In the genomic region with DNA sequence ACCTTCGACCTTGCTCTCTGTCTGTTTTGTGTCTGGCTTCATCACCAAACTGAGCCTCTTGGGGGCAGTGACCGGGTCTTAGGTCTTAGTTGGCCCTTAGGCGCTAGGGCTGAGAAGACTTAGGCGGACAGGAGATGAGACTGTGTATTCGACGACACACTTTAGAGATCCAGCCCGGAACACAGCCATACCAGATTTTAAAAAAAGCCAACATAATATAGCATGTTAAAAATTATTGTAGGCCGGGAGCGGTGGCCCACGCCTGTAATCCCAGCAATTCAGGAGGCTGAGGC, we compare ENCODE assay signal across 1 cellular context.
TF ChIP-seq lines count a peak whose summit lies in the region.

No MANE protein-coding gene starts in this region.

TF ChIP-seq in H1, 55 proteins besides CTCF, POLR2A, EP300 and RAD21:
- TF ChIP-seq CHD2 (IDR thresholded peaks at IDR 0.05; ENCODE audit: low read length) (no peak), CBX5 (IDR thresholded peaks at IDR 0.05; ENCODE audit: low read depth, low read length) (no peak), SAP30 (IDR thresholded peaks at IDR 0.05; ENCODE audit: insufficient read depth, insufficient replicate concordance, low read length) (no peak), SRF (IDR thresholded peaks at IDR 0.05; ENCODE audit: low read depth, low read length) (no peak), SIX5 (IDR thresholded peaks at IDR 0.05; ENCODE audit: low read depth, low read length) (no peak), CHD1 (IDR thresholded peaks at IDR 0.05; ENCODE audit: low read depth, low read length) (no peak), SP4 (IDR thresholded peaks at IDR 0.05; ENCODE audit: low read length) (no peak; the same call in 1 of the 2 replicates), RXRA (IDR thresholded peaks at IDR 0.05; ENCODE audit: insufficient read depth, low read depth, low read length) (no peak), JUND (IDR thresholded peaks at IDR 0.05; ENCODE audit: low read length) (no peak), RBBP5 (IDR thresholded peaks at IDR 0.05; ENCODE audit: borderline replicate concordance, low read depth, low read length) (no peak), JUN (IDR thresholded peaks at IDR 0.05; ENCODE audit: low read depth, low read length) (no peak), PHF8 (conservative IDR thresholded peaks at IDR 0.05; ENCODE audit: low read depth, low read length) (no peak)
TF ChIP-seq in H1: peak in this region for 0.
